In genomic region chr12:109115758-109116610, GRCh38 we compare ENCODE assay signal across 8 cellular contexts. TPM values are rescaled to one million over a fixed set of nuclear protein-coding genes. Genes with fewer than 3 reads are reported as not detected.
DNase-seq lines count a peak whose midpoint lies in the region; ATAC-seq and TF ChIP-seq lines count a peak whose summit lies in the region.

Gene ACACB (plus strand): TSS chr12:109116587. CDS start chr12:109139406, 22,819 bp downstream.

- no peak for TF ChIP-seq CTCF in omental fat pad (IDR thresholded peaks at IDR 0.05)

- POLR2A ChIA-PET in HEK293T (lab: Yijun Ruan, JAX) = interaction anchor here (1.0 kb wide), 2 partner anchors 38 to 41 kb away, joined by 3 to 4 read pairs; no protein-coding TSS in a partner anchor

- ATAC-seq in omental fat pad (ENCODE audit: low FRiP score) = peak; percentile 30
- no peak for ATAC-seq in HG02610 (IDR thresholded peaks at IDR 0.05; ENCODE audit: unreplicated experiment)
- no peak for ATAC-seq in stimulated activated naive CD8-positive, alpha-beta T cell treated with anti-CD3 and anti-CD28 coated beads, Interleukin-15, Interleukin-2, amounts not matched to agents 100 U/mL and 50 U/mL, for 24 hours

- peak; percentile 24 for DNase-seq in CD1c-positive myeloid dendritic cell (ENCODE audit: extremely low spot score)
- DNase-seq in NOMO-1 treated with dmso at 0.1 percent for 144 hours (lab: John Stamatoyannopoulos, UW; ENCODE audit: unreplicated experiment) = peak; percentile 43
- peak; percentile 46 to 89 (median 69) for DNase-seq in head of caudate nucleus
- no peak for DNase-seq in omental fat pad (ENCODE audit: low spot score)
- no peak for DNase-seq in NCI-H2029 treated with DMSO at 0.1 percent for 48 hours (lab: John Stamatoyannopoulos, UW)
- DNase-seq in HEK293T (ENCODE audit: extremely low spot score) = no peak
- DNase-seq in stimulated activated naive CD8-positive, alpha-beta T cell treated with anti-CD3 and anti-CD28 coated beads, Interleukin-15, Interleukin-2, amounts not matched to agents 100 U/mL and 50 U/mL, for 24 hours = no peak

- intact Hi-C loops in head of caudate nucleus (cut with DNase I) = loop anchor here (10.0 kb wide), 1 partner anchor 269 kb away; no protein-coding TSS in a partner anchor

- CTCF ChIA-PET in HEK293T (lab: Yijun Ruan, JAX) = interaction anchor here (0.6 to 1.0 kb wide), 2 partner anchors 21 to 27 kb away, joined by 7 read pairs; no protein-coding TSS in a partner anchor

TF ChIP-seq in HEK293T, 16 proteins besides CTCF, POLR2A, EP300 and RAD21:
- TF ChIP-seq FOXA1 (IDR thresholded peaks at IDR 0.05) = no peak
- no peak for TF ChIP-seq SUZ12 (IDR thresholded peaks at IDR 0.05)
- no peak for TF ChIP-seq HDGF (IDR thresholded peaks at IDR 0.05; ENCODE audit: borderline replicate concordance)
- no peak for TF ChIP-seq BHLHE40 (IDR thresholded peaks at IDR 0.05; ENCODE audit: borderline replicate concordance)
- no peak for TF ChIP-seq ELF4 (IDR thresholded peaks at IDR 0.05)
- TF ChIP-seq FOXK2 (IDR thresholded peaks at IDR 0.05) = no peak
- no peak for TF ChIP-seq FOXM1 (IDR thresholded peaks at IDR 0.05; ENCODE audit: borderline replicate concordance)
- TF ChIP-seq ZNF384 (IDR thresholded peaks at IDR 0.05) = no peak
- no peak for TF ChIP-seq LEF1 (IDR thresholded peaks at IDR 0.05; ENCODE audit: borderline replicate concordance)
- TF ChIP-seq TARDBP (IDR thresholded peaks at IDR 0.05) = no peak
- TF ChIP-seq CTBP1 (IDR thresholded peaks at IDR 0.05; ENCODE audit: borderline replicate concordance) = no peak
- TF ChIP-seq SP1 (IDR thresholded peaks at IDR 0.05) = no peak
- no peak for TF ChIP-seq NFRKB (IDR thresholded peaks at IDR 0.05)
- no peak for TF ChIP-seq PKNOX1 (IDR thresholded peaks at IDR 0.05)
- no peak for TF ChIP-seq L3MBTL2 (conservative IDR thresholded peaks at IDR 0.05)
- no peak for TF ChIP-seq ARNT (IDR thresholded peaks at IDR 0.05)

RNA-seq across cellular contexts. Expression of gene ACACB, which starts in this region (rescaled TPM):
- total RNA-seq in omental fat pad = 1,000 to 10,000 TPM in 3 of 4 donors, 100 to 1,000 TPM in 1; 727 to 1,594 (median 1,364) TPM

Comparison
In these comparisons a context has a peak if more than half of its experiments do, and no peak if none do; other contexts are left out.
1. DNase-seq: peak in CD1c-positive myeloid dendritic cell (single experiment), NOMO-1 treated with dmso at 0.1 percent for 144 hours (single experiment) and head of caudate nucleus (42 of 42); none in omental fat pad (single experiment), NCI-H2029 treated with DMSO at 0.1 percent for 48 hours (single experiment), HEK293T (single experiment) and stimulated activated naive CD8-positive, alpha-beta T cell treated with anti-CD3 and anti-CD28 coated beads, Interleukin-15, Interleukin-2, amounts not matched to agents 100 U/mL and 50 U/mL, for 24 hours (single experiment).